Comparison of ENCODE assay signal across 1 cellular context in the genomic region with DNA sequence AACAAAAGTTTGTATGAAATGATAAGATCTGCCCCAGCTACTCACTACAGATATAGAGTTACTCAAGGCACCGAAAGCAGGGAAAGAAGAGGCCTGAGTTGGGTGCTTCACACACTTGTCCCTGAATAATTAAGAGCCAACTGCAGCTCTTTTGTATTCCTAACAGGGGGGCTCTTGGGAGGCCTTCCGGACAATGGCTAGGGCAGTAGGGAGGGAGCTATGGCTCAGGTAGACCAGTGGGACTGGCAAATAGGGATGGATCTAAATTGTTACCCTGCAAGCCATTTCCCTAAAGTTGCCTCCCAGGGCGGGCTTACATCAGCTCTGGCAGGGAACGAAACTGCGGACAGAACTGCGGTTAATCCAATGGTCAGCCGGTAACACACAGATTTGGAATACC.
TF ChIP-seq lines count a peak whose summit lies in the region.

No MANE protein-coding gene starts in this region.

TF ChIP-seq in H1, 55 proteins besides CTCF, POLR2A, EP300 and RAD21 (continued from another document):
- TF ChIP-seq RNF2 (IDR thresholded peaks at IDR 0.05; ENCODE audit: borderline replicate concordance, low read depth, low read length, missing control alignments, poor library complexity, severe bottlenecking) (no peak), POU5F1 (IDR thresholded peaks at IDR 0.05; ENCODE audit: low read depth, low read length) (no peak), JUND (IDR thresholded peaks at IDR 0.05; ENCODE audit: low read length) (no peak), SUZ12 (IDR thresholded peaks at IDR 0.05; ENCODE audit: low read length) (no peak), POLR2AphosphoS5 (IDR thresholded peaks at IDR 0.05; ENCODE audit: low read depth, low read length) (no peak), PHF8 (conservative IDR thresholded peaks at IDR 0.05; ENCODE audit: low read depth, low read length) (no peak), TCF12 (IDR thresholded peaks at IDR 0.05; ENCODE audit: low read depth, low read length) (no peak), TBP (IDR thresholded peaks at IDR 0.05; ENCODE audit: low read depth, low read length) (no peak), CEBPB (IDR thresholded peaks at IDR 0.05; ENCODE audit: low read depth, low read length) (no peak), CBX5 (IDR thresholded peaks at IDR 0.05; ENCODE audit: low read depth, low read length) (no peak), KDM1A (IDR thresholded peaks at IDR 0.05; ENCODE audit: borderline replicate concordance, low read length) (no peak), SP2 (IDR thresholded peaks at IDR 0.05; ENCODE audit: low read length) (no peak), CBX8 (IDR thresholded peaks at IDR 0.05; ENCODE audit: borderline replicate concordance, low read depth, low read length) (no peak), SIRT6 (IDR thresholded peaks at IDR 0.05; ENCODE audit: low read length) (no peak), SIX5 (IDR thresholded peaks at IDR 0.05; ENCODE audit: low read depth, low read length) (no peak), BCL11A (IDR thresholded peaks at IDR 0.05; ENCODE audit: low read depth in 2 of 2, low read length in 2 of 2) (no peak), SRF (IDR thresholded peaks at IDR 0.05; ENCODE audit: low read depth, low read length) (no peak), BRCA1 (IDR thresholded peaks at IDR 0.05; ENCODE audit: low read depth, low read length) (no peak), TAF7 (optimal IDR thresholded peaks at IDR 0.05; ENCODE audit: borderline replicate concordance, low read depth, low read length) (no peak)
